20 cellular contexts compared by ENCODE assay signal in the genomic region with DNA sequence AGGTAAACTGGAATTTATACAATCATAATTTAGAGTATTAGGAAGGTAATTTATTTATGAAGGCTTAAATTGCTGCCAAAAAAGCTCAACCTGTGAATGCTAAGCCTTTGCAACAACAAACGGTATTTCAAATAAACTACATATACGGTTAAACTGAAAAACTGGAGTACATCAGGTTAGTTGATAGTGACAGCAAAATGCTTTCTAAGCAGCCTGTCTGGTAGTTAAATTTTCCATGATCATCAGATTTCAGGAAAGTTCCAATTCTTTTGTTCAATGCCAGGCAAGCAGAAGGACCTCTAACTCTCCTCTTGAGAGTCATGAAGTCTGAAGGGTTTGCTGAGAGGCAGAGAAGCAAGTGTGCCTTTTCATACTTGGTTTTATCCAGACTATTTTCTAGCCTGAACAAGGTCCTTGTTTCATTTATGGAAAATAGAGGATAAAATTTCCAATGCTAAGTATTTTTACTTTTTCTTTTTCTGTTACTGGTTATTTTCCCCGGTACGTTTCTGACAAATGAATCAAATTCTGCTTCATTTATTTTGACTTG. TPM values are rescaled to one million over a fixed set of nuclear protein-coding genes. Genes with fewer than 3 reads are reported as not detected.
A peak's percentile ranks its signal among the peaks of the same experiment; 100 is the strongest.
DNase-seq lines count a peak whose midpoint lies in the region; ATAC-seq and TF ChIP-seq lines count a peak whose summit lies in the region.
"Had no signal": no experiment of that assay in that cellular context is flagged by ENCODE, and none has a peak within 500 bp of the region (broad histone marks: within the 10 kb centered on the region; RNA-seq: fewer than 3 reads in every experiment).

No MANE protein-coding gene starts in this region.

- DNase-seq in SK-N-DZ (ENCODE audit: low spot score) (peak; percentile 83), fibroblast of lung (ENCODE audit: low read depth in 2 of 2) (no peak), tibial nerve (ENCODE audit: low spot score in 2 of 2) (no peak), ureter (ENCODE audit: low spot score) (no peak), NCI-H774 (lab: John Stamatoyannopoulos, UW) (no peak)
- DNase-seq in stimulated activated naive CD8-positive, alpha-beta T cell treated with anti-CD3 and anti-CD28 coated beads, Interleukin-15, Interleukin-2, amounts not matched to agents 100 U/mL and 50 U/mL, for 24 hours, result no peak
- DNase-seq: activated CD4-positive, alpha-beta T cell treated with anti-CD3 and anti-CD28 coated beads, Interleukin-2, amount 10 ng/mL, durations not matched to agents 24 days and 14 days; activated naive CD8-positive, alpha-beta T cell treated with anti-CD3 and anti-CD28 coated beads, Interleukin-2, amount 10 ng/mL, durations not matched to agents 7 days and 5 days; activated T-cell treated with anti-CD3 and anti-CD28 coated beads, Interleukin-2, amount 50 U/mL, for 24 hours; heart right ventricle; natural killer cell; NCI-H1048; NCI-H226; SIG-M5; stimulated activated CD4-positive, alpha-beta T cell treated with anti-CD3 and anti-CD28 coated beads, Interleukin-4, amount 100 ng/mL, for 4 hours had no signal

- H3K4me3 ChIP-seq in fibroblast of lung (replicated peaks in 1 of 4; ENCODE audit: control extremely low read depth in 1 of 4, insufficient read depth in 1 of 4, low read depth in 3 of 4, low read length in 4 of 4), result peak overlapping the region in 2 of 4 experiments; percentile 2 to 8
- H3K4me3 ChIP-seq in tibial nerve, result peak overlapping the region in 3 of 4 donors; percentile 7 to 57 (median 23)
- H3K4me3 ChIP-seq: heart right ventricle had no signal

- peaks cover 3% of the 10 kb centered on the region for H3K79me2 ChIP-seq in fibroblast of lung (ENCODE audit: control insufficient read depth, insufficient read depth, low read length)

- H3K36me3 Mint-ChIP-seq in nephron (ENCODE audit: low read depth), result peaks cover 41% of the 10 kb centered on the region
- H3K36me3 Mint-ChIP-seq: activated naive CD8-positive, alpha-beta T cell treated with anti-CD3 and anti-CD28 coated beads, Interleukin-2, amount 10 ng/mL, durations not matched to agents 7 days and 5 days; natural killer cell had no signal

- ATAC-seq in stimulated activated naive CD8-positive, alpha-beta T cell treated with anti-CD3 and anti-CD28 coated beads, Interleukin-15, Interleukin-2, amounts not matched to agents 100 U/mL and 50 U/mL, for 24 hours, result no peak
- ATAC-seq: HCT116, heart right ventricle, left lobe of liver, natural killer cell had no signal

- no peaks in the 10 kb centered on the region for H3K4me1 ChIP-seq in fibroblast of lung (ENCODE audit: control insufficient read depth, extremely low read depth, insufficient read depth, low read length)
- H3K4me1 ChIP-seq in tibial nerve, result no peaks in the 10 kb centered on the region

- peak overlapping the region; percentile 15 for H2AFZ ChIP-seq in fibroblast of lung (ENCODE audit: low read length)

- no peak overlapping the region for H3K9ac ChIP-seq in fibroblast of lung (ENCODE audit: insufficient read depth, low read length)

- TF ChIP-seq CTCF in fibroblast of lung (conservative IDR thresholded peaks at IDR 0.05 in 1 of 2, IDR thresholded peaks at IDR 0.05 in 1 of 2; ENCODE audit: low read depth in 1 of 2, low read length in 2 of 2) (no peak), nephron (IDR thresholded peaks at IDR 0.05; ENCODE audit: unreplicated experiment in 3 of 3) (no peak), tibial nerve (IDR thresholded peaks at IDR 0.05) (no peak)

- H3K27me3 Mint-ChIP-seq in nephron (ENCODE audit: low read depth), result no peaks in the 10 kb centered on the region
- H3K27me3 Mint-ChIP-seq: activated CD4-positive, alpha-beta T cell treated with anti-CD3 and anti-CD28 coated beads, Interleukin-2, amount 10 ng/mL, durations not matched to agents 24 days and 14 days; activated naive CD8-positive, alpha-beta T cell treated with anti-CD3 and anti-CD28 coated beads, Interleukin-2, amount 10 ng/mL, durations not matched to agents 7 days and 5 days; activated T-cell treated with anti-CD3 and anti-CD28 coated beads, Interleukin-2, amount 50 U/mL, for 24 hours had no signal

- peak overlapping the region; percentile 42 for H3K4me2 ChIP-seq in fibroblast of lung (ENCODE audit: extremely low read depth, insufficient read depth, low read length)

- no peaks in the 10 kb centered on the region for H3K9me3 ChIP-seq in fibroblast of lung (ENCODE audit: control insufficient read depth, insufficient read depth, low read depth, low read length)
- H3K9me3 ChIP-seq in tibial nerve, result no peaks in the 10 kb centered on the region
- H3K9me3 ChIP-seq: heart right ventricle, vagina had no signal

- H3K27ac ChIP-seq in fibroblast of lung (ENCODE audit: insufficient read depth, low read length) (no peak overlapping the region), tibial nerve (peak overlapping the region in 3 of 4 donors; percentile 27 to 89 (median 86))
- H3K27ac ChIP-seq: epithelial cell of prostate, heart right ventricle, vagina had no signal

- no peak for TF ChIP-seq EP300 in tibial nerve (IDR thresholded peaks at IDR 0.05)

- H3K27me3 ChIP-seq in fibroblast of lung (ENCODE audit: control insufficient read depth, insufficient read depth, low read length) (no peaks in the 10 kb centered on the region), tibial nerve (no peaks in the 10 kb centered on the region)
- H3K27me3 ChIP-seq: heart right ventricle, vagina had no signal

- 38 to 40% methylated on average over 4 of the region's 4 CpGs for WGBS in tibial nerve, 2 donors

- H3K36me3 ChIP-seq in fibroblast of lung (ENCODE audit: control insufficient read depth, insufficient read depth, low read length) (no peaks in the 10 kb centered on the region), tibial nerve (peaks cover 0 to 5% (median 0%) of the 10 kb centered on the region in 3 donors)
- H3K36me3 ChIP-seq: heart right ventricle, vagina had no signal

- H4K20me1 ChIP-seq in fibroblast of lung (ENCODE audit: control insufficient read depth, extremely low read depth, insufficient read depth, low read length), result no peaks in the 10 kb centered on the region

- peak overlapping the region; percentile 88 to 95 (median 90) for H3K4me3 Mint-ChIP-seq in nephron
- H3K4me3 Mint-ChIP-seq: activated CD4-positive, alpha-beta T cell treated with anti-CD3 and anti-CD28 coated beads, Interleukin-2, amount 10 ng/mL, durations not matched to agents 24 days and 14 days; activated naive CD8-positive, alpha-beta T cell treated with anti-CD3 and anti-CD28 coated beads, Interleukin-2, amount 10 ng/mL, durations not matched to agents 7 days and 5 days; activated T-cell treated with anti-CD3 and anti-CD28 coated beads, Interleukin-2, amount 50 U/mL, for 24 hours; natural killer cell had no signal

- peak overlapping the region; percentile 87 to 96 (median 93) for H3K27ac Mint-ChIP-seq in nephron
- H3K27ac Mint-ChIP-seq: activated CD4-positive, alpha-beta T cell treated with anti-CD3 and anti-CD28 coated beads, Interleukin-2, amount 10 ng/mL, durations not matched to agents 24 days and 14 days; activated naive CD8-positive, alpha-beta T cell treated with anti-CD3 and anti-CD28 coated beads, Interleukin-2, amount 10 ng/mL, durations not matched to agents 7 days and 5 days; activated T-cell treated with anti-CD3 and anti-CD28 coated beads, Interleukin-2, amount 50 U/mL, for 24 hours; natural killer cell had no signal

- no peaks in the 10 kb centered on the region for H3K9me3 Mint-ChIP-seq in nephron
- H3K9me3 Mint-ChIP-seq: activated CD4-positive, alpha-beta T cell treated with anti-CD3 and anti-CD28 coated beads, Interleukin-2, amount 10 ng/mL, durations not matched to agents 24 days and 14 days; activated naive CD8-positive, alpha-beta T cell treated with anti-CD3 and anti-CD28 coated beads, Interleukin-2, amount 10 ng/mL, durations not matched to agents 7 days and 5 days; natural killer cell had no signal

- no peak for TF ChIP-seq POLR2A in tibial nerve (IDR thresholded peaks at IDR 0.05)

- H3K4me1 Mint-ChIP-seq in nephron, result peaks cover 43% of the 10 kb centered on the region
- H3K4me1 Mint-ChIP-seq: activated CD4-positive, alpha-beta T cell treated with anti-CD3 and anti-CD28 coated beads, Interleukin-2, amount 10 ng/mL, durations not matched to agents 24 days and 14 days; activated naive CD8-positive, alpha-beta T cell treated with anti-CD3 and anti-CD28 coated beads, Interleukin-2, amount 10 ng/mL, durations not matched to agents 7 days and 5 days; natural killer cell had no signal

RNA-seq across cellular contexts. Expression of gene FLRT3, which starts 4.5 kb away (rescaled TPM):
- polyA plus RNA-seq in SK-N-DZ (2014; cell fraction: cytosol; rRNA removed), result 34.3 and 38.2 TPM in 2 replicates
- polyA plus RNA-seq in SK-N-DZ (2014; cell fraction: nucleus; rRNA removed), result 26.6 and 30.1 TPM in 2 replicates
- 5.1 and 7.6 TPM in 2 replicates for total RNA-seq in fibroblast of lung
- polyA plus RNA-seq in fibroblast of lung, result 2.9 and 10.8 TPM in 2 replicates
- 1.7 and 5.5 TPM in 2 replicates for polyA plus RNA-seq in fibroblast of lung (2012)
- 0.96 and 4.7 TPM in 2 replicates for polyA minus RNA-seq in fibroblast of lung (ENCODE audit: low replicate concordance)
- 10 to 100 TPM in 3 of 4 donors, 1 to 10 TPM in 1; 8.7 to 26.7 (median 16.2) TPM for total RNA-seq in tibial nerve
- total RNA-seq in ureter, result 77.7 TPM
- total RNA-seq: activated CD4-positive, alpha-beta T cell treated with anti-CD3 and anti-CD28 coated beads, Interleukin-2, amount 10 ng/mL, durations not matched to agents 24 days and 14 days; activated naive CD8-positive, alpha-beta T cell treated with anti-CD3 and anti-CD28 coated beads, Interleukin-2, amount 10 ng/mL, durations not matched to agents 7 days and 5 days; natural killer cell had no signal
